Comparison of ENCODE assay signal across 18 cellular contexts in the genomic region with DNA sequence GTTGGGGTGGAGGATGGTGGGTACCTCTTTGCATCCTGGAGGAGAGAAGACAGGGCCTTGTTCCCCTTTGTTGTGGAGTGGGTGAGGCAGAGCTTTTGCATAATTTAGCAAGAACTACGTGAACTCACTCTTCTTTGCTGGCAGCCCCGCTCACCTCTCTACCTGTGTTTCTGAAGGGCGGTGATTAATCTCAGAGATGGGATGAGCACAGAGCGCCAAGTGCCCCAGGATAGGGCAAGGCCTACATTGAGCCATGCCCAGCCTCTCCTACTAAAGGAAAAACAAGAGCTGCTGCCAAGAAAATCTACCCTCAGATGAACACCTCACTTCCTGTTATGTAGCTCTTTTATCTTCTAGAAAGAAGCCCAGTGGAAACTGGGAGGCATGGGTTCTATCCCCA.
DNase-seq lines count a peak whose midpoint lies in the region; ATAC-seq and TF ChIP-seq lines count a peak whose summit lies in the region.
"Had no signal": no experiment of that assay in that cellular context is flagged by ENCODE, and none has a peak within 500 bp of the region (broad histone marks: within the 10 kb centered on the region; RNA-seq: fewer than 3 reads in every experiment).

No MANE protein-coding gene starts in this region.

- H3K27ac ChIP-seq in naive thymus-derived CD4-positive, alpha-beta T cell (ENCODE audit: low read depth, low read length) = no peak overlapping the region
- H3K27ac ChIP-seq: Peyer's patch had no signal

- CTCF ChIA-PET in activated CD8-positive, alpha-beta T cell treated with anti-CD3 and anti-CD28 coated beads for 36 hours (lab: Charles Lee) = interaction anchor here (0.8 to 1.0 kb wide), 2 partner anchors 13 to 34 kb away, joined by 3 read pairs; no protein-coding TSS in a partner anchor
- CTCF ChIA-PET in activated CD8-positive, alpha-beta T cell treated with anti-CD3 and anti-CD28 coated beads, Interleukin-2, amount 10 ng/mL, durations not matched to agents 7 days and 5 days (lab: Charles Lee) = interaction anchor here (1.6 kb wide), 1 partner anchor 20 kb away, joined by 3 read pairs; no protein-coding TSS in a partner anchor
- CTCF ChIA-PET in naive thymus-derived CD4-positive, alpha-beta T cell (lab: Charles Lee) = interaction anchor here (0.5 kb wide), 1 partner anchor 1051 kb away, joined by 3 read pairs; no protein-coding TSS in a partner anchor
- CTCF ChIA-PET in activated CD4-positive, alpha-beta memory T cell treated with anti-CD3 and anti-CD28 coated beads, Interleukin-2, amount 10 ng/mL, durations not matched to agents 7 days and 5 days (lab: Charles Lee) = no interaction called here

- H3K9me3 ChIP-seq in naive thymus-derived CD4-positive, alpha-beta T cell (ENCODE audit: control insufficient read depth in 2 of 3, low read length in 3 of 3) = no peaks in the 10 kb centered on the region
- H3K9me3 ChIP-seq: BE2C, Peyer's patch had no signal

- intact Hi-C loops in activated CD8-positive, alpha-beta T cell treated with anti-CD3 and anti-CD28 coated beads for 36 hours (cut with micrococcal nuclease) = no loop called here
- intact Hi-C loops in naive thymus-derived CD4-positive, alpha-beta T cell (cut with micrococcal nuclease) = no loop called here

- H3K27me3 ChIP-seq in naive thymus-derived CD4-positive, alpha-beta T cell (ENCODE audit: control insufficient read depth in 2 of 2, insufficient read depth in 2 of 2, low read length in 2 of 2) = no peaks in the 10 kb centered on the region
- H3K27me3 ChIP-seq: BE2C, Peyer's patch had no signal

- POLR2A ChIA-PET in activated CD8-positive, alpha-beta T cell treated with anti-CD3 and anti-CD28 coated beads for 36 hours (lab: Charles Lee) = interaction anchor here (1.2 kb wide), 1 partner anchor 18 kb away, joined by 3 read pairs; no protein-coding TSS in a partner anchor
- POLR2A ChIA-PET in activated CD8-positive, alpha-beta T cell treated with anti-CD3 and anti-CD28 coated beads, Interleukin-2, amount 10 ng/mL, durations not matched to agents 7 days and 5 days (lab: Charles Lee) = no interaction called here
- POLR2A ChIA-PET in naive thymus-derived CD4-positive, alpha-beta T cell (lab: Charles Lee) = no interaction called here
- POLR2A ChIA-PET in activated CD4-positive, alpha-beta memory T cell treated with anti-CD3 and anti-CD28 coated beads, Interleukin-2, amount 10 ng/mL, durations not matched to agents 7 days and 5 days (lab: Charles Lee) = no interaction called here

- H3K9me3 Mint-ChIP-seq in activated CD8-positive, alpha-beta T cell treated with anti-CD3 and anti-CD28 coated beads for 36 hours = peaks cover 1% of the 10 kb centered on the region
- peaks cover 7% of the 10 kb centered on the region for H3K9me3 Mint-ChIP-seq in activated CD8-positive, alpha-beta T cell treated with anti-CD3 and anti-CD28 coated beads, Interleukin-2, amount 10 ng/mL, durations not matched to agents 7 days and 5 days (ENCODE audit: insufficient read depth)
- H3K9me3 Mint-ChIP-seq in activated naive CD4-positive, alpha-beta T cell treated with anti-CD3 and anti-CD28 coated beads, Interleukin-2, amount 50 U/mL, for 72 hours = peaks cover 0 to 12% of the 10 kb centered on the region in 2 donors
- peaks cover 0 to 4% (median 0%) of the 10 kb centered on the region in 11 donors for H3K9me3 Mint-ChIP-seq in naive thymus-derived CD4-positive, alpha-beta T cell
- peaks cover 4% of the 10 kb centered on the region for H3K9me3 Mint-ChIP-seq in activated CD4-positive, alpha-beta memory T cell treated with anti-CD3 and anti-CD28 coated beads, Interleukin-2, amount 10 ng/mL, durations not matched to agents 7 days and 5 days
- H3K9me3 Mint-ChIP-seq: CD4-positive, alpha-beta memory T cell had no signal

- TF ChIP-seq CTCF in activated CD8-positive, alpha-beta T cell treated with anti-CD3 and anti-CD28 coated beads for 36 hours (IDR thresholded peaks at IDR 0.05) = no peak

- no peak overlapping the region for H3K4me3 Mint-ChIP-seq in activated CD8-positive, alpha-beta T cell treated with anti-CD3 and anti-CD28 coated beads for 36 hours
- H3K4me3 Mint-ChIP-seq in activated CD8-positive, alpha-beta T cell treated with anti-CD3 and anti-CD28 coated beads, Interleukin-2, amount 10 ng/mL, durations not matched to agents 7 days and 5 days = no peak overlapping the region
- H3K4me3 Mint-ChIP-seq in naive thymus-derived CD4-positive, alpha-beta T cell = peak overlapping the region in 8 of 10 donors; percentile 14 to 60 (median 43)
- no peak overlapping the region for H3K4me3 Mint-ChIP-seq in activated CD4-positive, alpha-beta memory T cell treated with anti-CD3 and anti-CD28 coated beads, Interleukin-2, amount 10 ng/mL, durations not matched to agents 7 days and 5 days
- H3K4me3 Mint-ChIP-seq: HFFc6 had no signal

- DNase-seq in activated CD8-positive, alpha-beta T cell treated with anti-CD3 and anti-CD28 coated beads for 36 hours = peak; percentile 4
- no peak for DNase-seq in activated CD8-positive, alpha-beta T cell treated with anti-CD3 and anti-CD28 coated beads, Interleukin-2, amount 10 ng/mL, durations not matched to agents 7 days and 5 days
- DNase-seq in stimulated activated CD4-positive, alpha-beta T cell treated with anti-CD3 and anti-CD28 coated beads, Interleukin-15, amount 100 ng/mL, for 24 hours = peak; percentile 4
- DNase-seq in stimulated activated CD4-positive, alpha-beta T cell treated with anti-CD3 and anti-CD28 coated beads, Interleukin-12 subunit alpha, Interleukin-12 subunit beta, amount 100 ng/mL, for 4 hours = no peak
- no peak for DNase-seq in activated naive CD4-positive, alpha-beta T cell treated with anti-CD3 and anti-CD28 coated beads, Interleukin-2, amount 50 U/mL, for 72 hours (ENCODE audit: low spot score in 2 of 2)
- DNase-seq in naive thymus-derived CD4-positive, alpha-beta T cell = peak in 2 of 9 donors; percentile 9 to 20
- no peak for DNase-seq in activated CD4-positive, alpha-beta memory T cell treated with anti-CD3 and anti-CD28 coated beads, Interleukin-2, amount 10 ng/mL, durations not matched to agents 7 days and 5 days
- DNase-seq in left lobe of liver (ENCODE audit: low spot score) = no peak
- DNase-seq: BE2C; CD4-positive, alpha-beta memory T cell; DMS153; GF-D8; H7; HFFc6; NCI-H1105 treated with DMSO at 0.1 percent for 48 hours; NCI-H1694; Peyer's patch had no signal

- no peak overlapping the region for H3K4me3 ChIP-seq in naive thymus-derived CD4-positive, alpha-beta T cell (ENCODE audit: low read length)
- H3K4me3 ChIP-seq: K562, Peyer's patch had no signal

- no peaks in the 10 kb centered on the region for H3K36me3 ChIP-seq in naive thymus-derived CD4-positive, alpha-beta T cell (ENCODE audit: control insufficient read depth in 2 of 3, insufficient read depth in 3 of 3, low read length in 3 of 3)
- H3K36me3 ChIP-seq: BE2C, Peyer's patch had no signal

- H3K36me3 Mint-ChIP-seq in activated CD8-positive, alpha-beta T cell treated with anti-CD3 and anti-CD28 coated beads for 36 hours (ENCODE audit: low read depth) = no peaks in the 10 kb centered on the region
- no peaks in the 10 kb centered on the region for H3K36me3 Mint-ChIP-seq in activated CD8-positive, alpha-beta T cell treated with anti-CD3 and anti-CD28 coated beads, Interleukin-2, amount 10 ng/mL, durations not matched to agents 7 days and 5 days (ENCODE audit: low read depth)
- peaks cover 0 to 14% of the 10 kb centered on the region in 2 donors for H3K36me3 Mint-ChIP-seq in activated naive CD4-positive, alpha-beta T cell treated with anti-CD3 and anti-CD28 coated beads, Interleukin-2, amount 50 U/mL, for 72 hours
- H3K36me3 Mint-ChIP-seq in naive thymus-derived CD4-positive, alpha-beta T cell = peaks cover 0 to 6% (median 0%) of the 10 kb centered on the region in 5 donors
- no peaks in the 10 kb centered on the region for H3K36me3 Mint-ChIP-seq in activated CD4-positive, alpha-beta memory T cell treated with anti-CD3 and anti-CD28 coated beads, Interleukin-2, amount 10 ng/mL, durations not matched to agents 7 days and 5 days (ENCODE audit: low read depth)

- ATAC-seq in activated CD8-positive, alpha-beta T cell treated with anti-CD3 and anti-CD28 coated beads for 36 hours = peak; percentile 39
- ATAC-seq in activated CD8-positive, alpha-beta T cell treated with anti-CD3 and anti-CD28 coated beads, Interleukin-2, amount 10 ng/mL, durations not matched to agents 7 days and 5 days = no peak
- peak; percentile 47 to 72 for ATAC-seq in activated naive CD4-positive, alpha-beta T cell treated with anti-CD3 and anti-CD28 coated beads, Interleukin-2, amount 50 U/mL, for 72 hours
- no peak for ATAC-seq in naive thymus-derived CD4-positive, alpha-beta T cell
- no peak for ATAC-seq in left lobe of liver
- ATAC-seq: K562 had no signal

- peaks cover 0 to 14% of the 10 kb centered on the region in 2 donors for H3K4me1 ChIP-seq in naive thymus-derived CD4-positive, alpha-beta T cell (ENCODE audit: control insufficient read depth in 2 of 2, insufficient read depth in 2 of 2, low read length in 2 of 2)
- H3K4me1 ChIP-seq: BE2C, Peyer's patch had no signal

- H3K27ac Mint-ChIP-seq in activated CD8-positive, alpha-beta T cell treated with anti-CD3 and anti-CD28 coated beads for 36 hours = no peak overlapping the region
- H3K27ac Mint-ChIP-seq in activated CD8-positive, alpha-beta T cell treated with anti-CD3 and anti-CD28 coated beads, Interleukin-2, amount 10 ng/mL, durations not matched to agents 7 days and 5 days = no peak overlapping the region
- H3K27ac Mint-ChIP-seq in activated naive CD4-positive, alpha-beta T cell treated with anti-CD3 and anti-CD28 coated beads, Interleukin-2, amount 50 U/mL, for 72 hours = peak overlapping the region; percentile 8 to 81
- peak overlapping the region in 8 of 9 donors; percentile 23 to 62 (median 55) for H3K27ac Mint-ChIP-seq in naive thymus-derived CD4-positive, alpha-beta T cell
- no peak overlapping the region for H3K27ac Mint-ChIP-seq in activated CD4-positive, alpha-beta memory T cell treated with anti-CD3 and anti-CD28 coated beads, Interleukin-2, amount 10 ng/mL, durations not matched to agents 7 days and 5 days
- H3K27ac Mint-ChIP-seq: HFFc6 had no signal

- peaks cover 8% of the 10 kb centered on the region for H3K4me1 Mint-ChIP-seq in activated CD8-positive, alpha-beta T cell treated with anti-CD3 and anti-CD28 coated beads for 36 hours (ENCODE audit: low read depth)
- H3K4me1 Mint-ChIP-seq in activated CD8-positive, alpha-beta T cell treated with anti-CD3 and anti-CD28 coated beads, Interleukin-2, amount 10 ng/mL, durations not matched to agents 7 days and 5 days (ENCODE audit: low read depth) = peaks cover 9% of the 10 kb centered on the region
- H3K4me1 Mint-ChIP-seq in naive thymus-derived CD4-positive, alpha-beta T cell = peaks cover 8 to 39% (median 18%) of the 10 kb centered on the region in 7 donors
- H3K4me1 Mint-ChIP-seq in activated CD4-positive, alpha-beta memory T cell treated with anti-CD3 and anti-CD28 coated beads, Interleukin-2, amount 10 ng/mL, durations not matched to agents 7 days and 5 days = no peaks in the 10 kb centered on the region

- no peaks in the 10 kb centered on the region for H3K27me3 Mint-ChIP-seq in activated CD8-positive, alpha-beta T cell treated with anti-CD3 and anti-CD28 coated beads for 36 hours
- no peaks in the 10 kb centered on the region for H3K27me3 Mint-ChIP-seq in activated CD8-positive, alpha-beta T cell treated with anti-CD3 and anti-CD28 coated beads, Interleukin-2, amount 10 ng/mL, durations not matched to agents 7 days and 5 days (ENCODE audit: low read depth)
- peaks cover 0 to 3% (median 0%) of the 10 kb centered on the region in 5 donors for H3K27me3 Mint-ChIP-seq in naive thymus-derived CD4-positive, alpha-beta T cell
- H3K27me3 Mint-ChIP-seq in activated CD4-positive, alpha-beta memory T cell treated with anti-CD3 and anti-CD28 coated beads, Interleukin-2, amount 10 ng/mL, durations not matched to agents 7 days and 5 days = peaks cover 2% of the 10 kb centered on the region
- H3K27me3 Mint-ChIP-seq: CD4-positive, alpha-beta memory T cell had no signal

Comparison
In these comparisons a context has a peak if more than half of its experiments do, and no peak if none do; other contexts are left out.
1. ATAC-seq: peak in activated CD8-positive, alpha-beta T cell treated with anti-CD3 and anti-CD28 coated beads for 36 hours (single experiment) and activated naive CD4-positive, alpha-beta T cell treated with anti-CD3 and anti-CD28 coated beads, Interleukin-2, amount 50 U/mL, for 72 hours (2 of 2); none in activated CD8-positive, alpha-beta T cell treated with anti-CD3 and anti-CD28 coated beads, Interleukin-2, amount 10 ng/mL, durations not matched to agents 7 days and 5 days (single experiment), naive thymus-derived CD4-positive, alpha-beta T cell (single experiment) and left lobe of liver (single experiment).
2. DNase-seq: peak in activated CD8-positive, alpha-beta T cell treated with anti-CD3 and anti-CD28 coated beads for 36 hours (single experiment) and stimulated activated CD4-positive, alpha-beta T cell treated with anti-CD3 and anti-CD28 coated beads, Interleukin-15, amount 100 ng/mL, for 24 hours (single experiment); none in activated CD8-positive, alpha-beta T cell treated with anti-CD3 and anti-CD28 coated beads, Interleukin-2, amount 10 ng/mL, durations not matched to agents 7 days and 5 days (single experiment), stimulated activated CD4-positive, alpha-beta T cell treated with anti-CD3 and anti-CD28 coated beads, Interleukin-12 subunit alpha, Interleukin-12 subunit beta, amount 100 ng/mL, for 4 hours (single experiment), activated naive CD4-positive, alpha-beta T cell treated with anti-CD3 and anti-CD28 coated beads, Interleukin-2, amount 50 U/mL, for 72 hours (0 of 2), activated CD4-positive, alpha-beta memory T cell treated with anti-CD3 and anti-CD28 coated beads, Interleukin-2, amount 10 ng/mL, durations not matched to agents 7 days and 5 days (single experiment) and left lobe of liver (single experiment).
3. H3K27ac Mint-ChIP-seq: peak in activated naive CD4-positive, alpha-beta T cell treated with anti-CD3 and anti-CD28 coated beads, Interleukin-2, amount 50 U/mL, for 72 hours (2 of 2) and naive thymus-derived CD4-positive, alpha-beta T cell (8 of 9); none in activated CD8-positive, alpha-beta T cell treated with anti-CD3 and anti-CD28 coated beads for 36 hours (single experiment), activated CD8-positive, alpha-beta T cell treated with anti-CD3 and anti-CD28 coated beads, Interleukin-2, amount 10 ng/mL, durations not matched to agents 7 days and 5 days (single experiment) and activated CD4-positive, alpha-beta memory T cell treated with anti-CD3 and anti-CD28 coated beads, Interleukin-2, amount 10 ng/mL, durations not matched to agents 7 days and 5 days (single experiment).
4. H3K4me3 Mint-ChIP-seq: peak in naive thymus-derived CD4-positive, alpha-beta T cell (8 of 10); none in activated CD8-positive, alpha-beta T cell treated with anti-CD3 and anti-CD28 coated beads for 36 hours (single experiment), activated CD8-positive, alpha-beta T cell treated with anti-CD3 and anti-CD28 coated beads, Interleukin-2, amount 10 ng/mL, durations not matched to agents 7 days and 5 days (single experiment) and activated CD4-positive, alpha-beta memory T cell treated with anti-CD3 and anti-CD28 coated beads, Interleukin-2, amount 10 ng/mL, durations not matched to agents 7 days and 5 days (single experiment).